8 cellular contexts compared by ENCODE assay signal in the genomic region with DNA sequence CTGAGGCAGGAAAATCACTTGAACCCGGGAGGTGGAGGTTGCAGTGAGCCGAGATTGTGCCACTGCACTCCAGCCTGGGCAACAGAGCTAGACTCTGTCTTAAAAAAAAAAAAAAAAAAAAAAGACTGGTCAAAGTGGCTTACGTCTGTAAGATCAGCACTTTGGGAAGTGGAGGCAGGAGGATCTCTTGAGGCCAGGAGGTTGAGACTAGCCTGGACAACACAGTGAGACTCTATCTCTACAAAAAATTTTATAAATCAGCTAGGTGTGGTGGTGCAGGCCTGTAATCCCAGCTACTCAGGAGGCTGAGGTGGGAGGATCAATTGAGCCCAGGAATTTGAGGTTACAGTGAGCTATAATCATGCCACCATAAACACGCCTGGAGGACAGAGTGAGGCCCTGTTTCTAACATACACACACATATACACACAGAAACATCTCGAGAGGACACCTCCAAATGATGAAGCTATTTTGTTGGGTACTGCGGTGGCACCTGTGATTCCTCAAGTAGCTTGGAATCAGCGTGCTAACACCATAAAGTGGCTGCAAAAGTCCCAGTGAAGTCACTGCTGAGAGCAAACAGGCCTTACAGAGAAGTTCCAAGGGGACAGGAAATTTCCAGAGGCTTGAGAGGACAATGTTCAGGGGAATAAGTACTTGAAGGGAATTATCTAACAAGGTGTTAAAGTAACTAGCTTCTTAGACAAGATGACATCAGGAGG. TPM values are rescaled to one million over a fixed set of nuclear protein-coding genes. Genes with fewer than 3 reads are reported as not detected.
DNase-seq lines count a peak whose midpoint lies in the region; ATAC-seq and TF ChIP-seq lines count a peak whose summit lies in the region.

No MANE protein-coding gene starts in this region.

- H2AFZ ChIP-seq in SK-N-SH (ENCODE audit: low read depth): no peak overlapping the region

- H3K79me2 ChIP-seq in SK-N-SH (ENCODE audit: insufficient read depth): peaks cover 62% of the 10 kb centered on the region

- H3K27me3 Mint-ChIP-seq in activated CD4-positive, alpha-beta memory T cell treated with anti-CD3 and anti-CD28 coated beads, Interleukin-2, amount 10 ng/mL, durations not matched to agents 7 days and 5 days: no peaks in the 10 kb centered on the region

- H3K27me3 ChIP-seq in SK-N-SH (ENCODE audit: insufficient read depth) (no peaks in the 10 kb centered on the region), iPS-18a (ENCODE audit: control insufficient read depth, insufficient read depth, low read length) (no peaks in the 10 kb centered on the region), stomach smooth muscle (ENCODE audit: control insufficient read depth in 1 of 2, insufficient read depth in 2 of 2, low read length in 2 of 2) (no peaks in the 10 kb centered on the region)

- no peak for TF ChIP-seq CTCF in SK-N-SH (IDR thresholded peaks at IDR 0.05)

- no peaks in the 10 kb centered on the region for H3K9me2 ChIP-seq in SK-N-SH

- H3K4me3 ChIP-seq in SK-N-SH (ENCODE audit: low read depth in 2 of 2, low read length in 1 of 2) (peak overlapping the region; percentile 71 to 80), iPS-18a (ENCODE audit: low read length) (peak overlapping the region; percentile 85), stomach smooth muscle (ENCODE audit: low read length in 2 of 2) (peak overlapping the region; percentile 77 to 85)

- peak overlapping the region; percentile 70 for H3K4me3 Mint-ChIP-seq in activated CD4-positive, alpha-beta memory T cell treated with anti-CD3 and anti-CD28 coated beads, Interleukin-2, amount 10 ng/mL, durations not matched to agents 7 days and 5 days

- DNase-seq in SK-N-SH (no peak), NCI-H774 (lab: John Stamatoyannopoulos, UW) (no peak)
- DNase-seq in activated CD4-positive, alpha-beta memory T cell treated with anti-CD3 and anti-CD28 coated beads, Interleukin-2, amount 10 ng/mL, durations not matched to agents 7 days and 5 days: no peak
- no peak for DNase-seq in activated effector memory CD4-positive, alpha-beta T cell treated with Interleukin-2 at 50 U/mL for 16 hours

- WGBS in SK-N-SH (ENCODE audit: low lambda C conversion rate): 85% methylated on average over 4 of the region's 7 CpGs

- peak overlapping the region; percentile 74; the same call in 1 of the 2 replicates for H3K9ac ChIP-seq in SK-N-SH
- H3K9ac ChIP-seq in iPS-18a (ENCODE audit: low read length): no peak overlapping the region
- peak overlapping the region; percentile 14 to 86 for H3K9ac ChIP-seq in stomach smooth muscle (ENCODE audit: low read length in 2 of 2)

- TF ChIP-seq EP300 in SK-N-SH (IDR thresholded peaks at IDR 0.05; ENCODE audit: borderline replicate concordance in 1 of 2, low read depth in 1 of 2, low read length in 1 of 2): no peak

- peak overlapping the region; percentile 8 to 59; a peak in 2 of 4 replicates for H3K27ac ChIP-seq in SK-N-SH (ENCODE audit: low read depth in 2 of 2, low read length in 1 of 2)
- H3K27ac ChIP-seq in iPS-18a (ENCODE audit: low read length): no peak overlapping the region
- H3K27ac ChIP-seq in stomach smooth muscle (ENCODE audit: low read length): peak overlapping the region; percentile 70

- H3K4me1 ChIP-seq in SK-N-SH (ENCODE audit: control insufficient read depth in 1 of 2, insufficient read depth in 2 of 2, low read depth in 1 of 2, low read length in 1 of 2): peaks cover 4 to 35% of the 10 kb centered on the region in 2 experiments; a peak in 2 of 4 replicates
- peaks cover 27% of the 10 kb centered on the region for H3K4me1 ChIP-seq in iPS-18a (ENCODE audit: control insufficient read depth, low read depth, low read length)
- peaks cover 37% of the 10 kb centered on the region for H3K4me1 ChIP-seq in stomach smooth muscle (ENCODE audit: control insufficient read depth, insufficient read depth, low read length)

- POLR2A ChIA-PET in SK-N-SH (lab: Yijun Ruan, JAX): no interaction called here
- POLR2A ChIA-PET in activated CD4-positive, alpha-beta memory T cell treated with anti-CD3 and anti-CD28 coated beads, Interleukin-2, amount 10 ng/mL, durations not matched to agents 7 days and 5 days (lab: Charles Lee): interaction anchor here (0.6 to 4.5 kb wide), 8 partner anchors 14 to 368 kb away, joined by 3 to 29 read pairs (median 4); a partner anchor contains a TSS

- H3K36me3 ChIP-seq in SK-N-SH (replicated peaks in 1 of 2; ENCODE audit: control insufficient read depth in 1 of 2, insufficient read depth in 2 of 2, low read length in 1 of 2) (peaks cover 0 to 10% of the 10 kb centered on the region in 2 experiments), iPS-18a (ENCODE audit: control insufficient read depth, low read depth, low read length) (peaks cover 3% of the 10 kb centered on the region), stomach smooth muscle (ENCODE audit: control insufficient read depth in 2 of 2, insufficient read depth in 2 of 2, low read length in 2 of 2) (peaks cover 0 to 3% of the 10 kb centered on the region in 2 donors)

- peaks cover 58% of the 10 kb centered on the region for H3K4me1 Mint-ChIP-seq in activated CD4-positive, alpha-beta memory T cell treated with anti-CD3 and anti-CD28 coated beads, Interleukin-2, amount 10 ng/mL, durations not matched to agents 7 days and 5 days

- no peak for TF ChIP-seq RAD21 in SK-N-SH (IDR thresholded peaks at IDR 0.05; ENCODE audit: low read length)

- CTCF ChIA-PET in SK-N-SH (lab: Yijun Ruan, JAX): interaction anchor here (1.2 to 5.6 kb wide), 4 partner anchors 9 to 130 kb away, joined by 3 to 54 read pairs (median 6); no protein-coding TSS in a partner anchor
- CTCF ChIA-PET in activated CD4-positive, alpha-beta memory T cell treated with anti-CD3 and anti-CD28 coated beads, Interleukin-2, amount 10 ng/mL, durations not matched to agents 7 days and 5 days (lab: Charles Lee): interaction anchor here (0.8 to 5.2 kb wide), 4 partner anchors 12 to 131 kb away, joined by 3 to 35 read pairs (median 7); no protein-coding TSS in a partner anchor

- peaks cover 19% of the 10 kb centered on the region for H4K20me1 ChIP-seq in SK-N-SH (ENCODE audit: insufficient read depth)

- ATAC-seq in SK-N-SH treated with all-trans-retinoic acid at 6 μM for 48 hours (no peak), GM21786 (IDR thresholded peaks at IDR 0.05; ENCODE audit: unreplicated experiment) (no peak)

- peaks cover 27% of the 10 kb centered on the region for H3F3A ChIP-seq in SK-N-SH (replicated peaks; ENCODE audit: insufficient read depth)

- peak overlapping the region; percentile 91 for H3K4me2 ChIP-seq in SK-N-SH

- H3K9me3 ChIP-seq in SK-N-SH (no peaks in the 10 kb centered on the region), iPS-18a (ENCODE audit: control insufficient read depth, low read depth, low read length) (no peaks in the 10 kb centered on the region), stomach smooth muscle (ENCODE audit: control insufficient read depth in 2 of 2, low read length in 2 of 2) (no peaks in the 10 kb centered on the region)

- no peaks in the 10 kb centered on the region for H3K9me3 Mint-ChIP-seq in activated CD4-positive, alpha-beta memory T cell treated with anti-CD3 and anti-CD28 coated beads, Interleukin-2, amount 10 ng/mL, durations not matched to agents 7 days and 5 days

- H3K36me3 Mint-ChIP-seq in activated CD4-positive, alpha-beta memory T cell treated with anti-CD3 and anti-CD28 coated beads, Interleukin-2, amount 10 ng/mL, durations not matched to agents 7 days and 5 days (ENCODE audit: low read depth): peaks cover 21% of the 10 kb centered on the region

- H3K27ac Mint-ChIP-seq in activated CD4-positive, alpha-beta memory T cell treated with anti-CD3 and anti-CD28 coated beads, Interleukin-2, amount 10 ng/mL, durations not matched to agents 7 days and 5 days: peak overlapping the region; percentile 58

TF ChIP-seq in SK-N-SH, 30 proteins besides CTCF, POLR2A, EP300 and RAD21 (continues in another document):
- TF ChIP-seq TAF1 (IDR thresholded peaks at IDR 0.05; ENCODE audit: borderline replicate concordance, low read depth, low read length) (no peak), FOXJ3 (CRISPR knock-in tag; IDR thresholded peaks at IDR 0.05) (no peak), ELF1 (IDR thresholded peaks at IDR 0.05) (no peak)
- TF ChIP-seq, protein P1, sequence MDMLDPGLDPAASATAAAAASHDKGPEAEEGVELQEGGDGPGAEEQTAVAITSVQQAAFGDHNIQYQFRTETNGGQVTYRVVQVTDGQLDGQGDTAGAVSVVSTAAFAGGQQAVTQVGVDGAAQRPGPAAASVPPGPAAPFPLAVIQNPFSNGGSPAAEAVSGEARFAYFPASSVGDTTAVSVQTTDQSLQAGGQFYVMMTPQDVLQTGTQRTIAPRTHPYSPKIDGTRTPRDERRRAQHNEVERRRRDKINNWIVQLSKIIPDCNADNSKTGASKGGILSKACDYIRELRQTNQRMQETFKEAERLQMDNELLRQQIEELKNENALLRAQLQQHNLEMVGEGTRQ (IDR thresholded peaks at IDR 0.05; ENCODE audit: borderline replicate concordance, low read depth, low read length): no peak

TF ChIP-seq in SK-N-SH treated with all-trans-retinoic acid at 6 μM for 48 hours, 23 proteins besides CTCF, POLR2A, EP300 and RAD21 (continues in another document):
- TF ChIP-seq ZC3H10 (CRISPR knock-in tag; IDR thresholded peaks at IDR 0.05) (no peak), ZFP3 (CRISPR knock-in tag; IDR thresholded peaks at IDR 0.05) (no peak), ESRRG (CRISPR knock-in tag; IDR thresholded peaks at IDR 0.05) (no peak)

RNA-seq across cellular contexts. Expression of a gene that starts 1.4 kb away (rescaled TPM):
- polyA plus RNA-seq in SK-N-SH (2012; rRNA removed): 66.2 and 70.4 TPM in 2 replicates
- polyA plus RNA-seq in SK-N-SH (2012; cell fraction: cytosol; rRNA removed): 31.7 and 41.3 TPM in 2 replicates
- 171 and 178 TPM in 2 replicates for polyA plus RNA-seq in SK-N-SH (2012; cell fraction: nucleus; rRNA removed)
- 10 to 100 TPM; 78.0 to 81.5 TPM for total RNA-seq in activated CD4-positive, alpha-beta memory T cell treated with anti-CD3 and anti-CD28 coated beads, Interleukin-2, amount 10 ng/mL, durations not matched to agents 7 days and 5 days

RNA-seq across cellular contexts. Expression of a gene that starts 52.7 kb away (rescaled TPM):
- 22.0 and 24.0 TPM in 2 replicates for polyA plus RNA-seq in SK-N-SH (2012; rRNA removed)
- polyA plus RNA-seq in SK-N-SH (2012; cell fraction: cytosol; rRNA removed): 9.6 and 10.1 TPM in 2 replicates
- 159 and 185 TPM in 2 replicates for polyA plus RNA-seq in SK-N-SH (2012; cell fraction: nucleus; rRNA removed)
- 10 to 100 TPM; 67.2 to 68.1 TPM for total RNA-seq in activated CD4-positive, alpha-beta memory T cell treated with anti-CD3 and anti-CD28 coated beads, Interleukin-2, amount 10 ng/mL, durations not matched to agents 7 days and 5 days
